ENCODE assay signal across 18 cellular contexts in genomic region chr16:50298591-50299507, GRCh38. TPM values are rescaled to one million over a fixed set of nuclear protein-coding genes. Genes with fewer than 3 reads are reported as not detected.
DNase-seq lines count a peak whose midpoint lies in the region; ATAC-seq and TF ChIP-seq lines count a peak whose summit lies in the region.
"Had no signal": no experiment of that assay in that cellular context is flagged by ENCODE, and none has a peak within 500 bp of the region (broad histone marks: within the 10 kb centered on the region; RNA-seq: fewer than 3 reads in every experiment).

No MANE protein-coding gene starts in this region.

- WGBS in aorta, 2 donors, result 89 to 91% methylated on average over 29 of the region's 29 CpGs

- peaks cover 4 to 7% of the 10 kb centered on the region in 2 donors for H3K4me1 Mint-ChIP-seq in effector memory CD8-positive, alpha-beta T cell (ENCODE audit: low read depth in 2 of 2)
- peaks cover 0 to 25% of the 10 kb centered on the region in 2 donors for H3K4me1 Mint-ChIP-seq in natural killer cell treated with Interleukin-12 subunit alpha and Interleukin-12 subunit beta and Interleukin-15 and Interleukin-18, amount 100 ng/mL, for 72 hours (ENCODE audit: low read depth in 2 of 2)
- H3K4me1 Mint-ChIP-seq in endothelial cell (ENCODE audit: unreplicated experiment), result no peaks in the 10 kb centered on the region

- H3K9me3 ChIP-seq in aorta (ENCODE audit: control insufficient read depth, low read length), result no peaks in the 10 kb centered on the region
- H3K9me3 ChIP-seq: adrenal gland, upper lobe of left lung had no signal

- no peaks in the 10 kb centered on the region for H3K27me3 Mint-ChIP-seq in effector memory CD8-positive, alpha-beta T cell
- H3K27me3 Mint-ChIP-seq in natural killer cell treated with Interleukin-12 subunit alpha and Interleukin-12 subunit beta and Interleukin-15 and Interleukin-18, amount 100 ng/mL, for 72 hours, result no peaks in the 10 kb centered on the region
- peaks cover 5% of the 10 kb centered on the region for H3K27me3 Mint-ChIP-seq in endothelial cell (ENCODE audit: unreplicated experiment)

- H3K27ac ChIP-seq in aorta (ENCODE audit: low read depth in 1 of 2, low read length in 2 of 2) (no peak overlapping the region), coronary artery (no peak overlapping the region)
- H3K27ac ChIP-seq: adrenal gland, GM23248, upper lobe of left lung had no signal

- no peaks in the 10 kb centered on the region for H3K9me3 Mint-ChIP-seq in effector memory CD8-positive, alpha-beta T cell
- no peaks in the 10 kb centered on the region for H3K9me3 Mint-ChIP-seq in natural killer cell treated with Interleukin-12 subunit alpha and Interleukin-12 subunit beta and Interleukin-15 and Interleukin-18, amount 100 ng/mL, for 72 hours
- H3K9me3 Mint-ChIP-seq in endothelial cell (ENCODE audit: unreplicated experiment), result no peaks in the 10 kb centered on the region

- TF ChIP-seq CTCF in coronary artery (IDR thresholded peaks at IDR 0.05) (no peak), endothelial cell (IDR thresholded peaks at IDR 0.05; ENCODE audit: unreplicated experiment) (no peak)

- H3K4me3 ChIP-seq in aorta (ENCODE audit: low read length in 2 of 2), result no peak overlapping the region
- no peak overlapping the region for H3K4me3 ChIP-seq in coronary artery
- H3K4me3 ChIP-seq: adrenal gland, GM23248, upper lobe of left lung had no signal

- H3K27me3 ChIP-seq in aorta (ENCODE audit: control insufficient read depth in 1 of 2, insufficient read depth in 2 of 2, low read length in 1 of 2), result no peaks in the 10 kb centered on the region
- H3K27me3 ChIP-seq: adrenal gland, upper lobe of left lung had no signal

- ATAC-seq in Right ventricle myocardium superior (ENCODE audit: poor library complexity), result no peak
- ATAC-seq in left cardiac atrium, result no peak
- no peak for ATAC-seq in effector memory CD8-positive, alpha-beta T cell (replicated peaks)
- no peak for ATAC-seq in natural killer cell treated with Interleukin-12 subunit alpha and Interleukin-12 subunit beta and Interleukin-15 and Interleukin-18, amount 100 ng/mL, for 72 hours
- no peak for ATAC-seq in aorta (ENCODE audit: low FRiP score)
- no peak for ATAC-seq in HG02973 (IDR thresholded peaks at IDR 0.05; ENCODE audit: unreplicated experiment)
- ATAC-seq: Panc1; stimulated activated naive CD8-positive, alpha-beta T cell treated with anti-CD3 and anti-CD28 coated beads, Interleukin-15, Interleukin-2, amounts not matched to agents 100 U/mL and 50 U/mL, for 24 hours had no signal

- DNase-seq in Right ventricle myocardium superior (peak; percentile 22), left cardiac atrium (no peak), aorta (peak; percentile 39 to 66), coronary artery (ENCODE audit: low spot score) (no peak), endothelial cell (ENCODE audit: low spot score) (no peak)
- DNase-seq in effector memory CD8-positive, alpha-beta T cell, result no peak
- DNase-seq in natural killer cell treated with Interleukin-12 subunit alpha and Interleukin-12 subunit beta and Interleukin-15 and Interleukin-18, amount 100 ng/mL, for 72 hours (ENCODE audit: low spot score), result peak; percentile 49
- DNase-seq: activated CD4-positive, alpha-beta T cell treated with anti-CD3 and anti-CD28 coated beads, Interleukin-2, amount 50 U/mL, for 1 hour; DND-41; GM23248; mesenchymal stem cell; NCI-H146; NCI-H226; stimulated activated naive CD8-positive, alpha-beta T cell treated with anti-CD3 and anti-CD28 coated beads, Interleukin-15, Interleukin-2, amounts not matched to agents 100 U/mL and 50 U/mL, for 24 hours had no signal

- H3K4me1 ChIP-seq in aorta (ENCODE audit: control insufficient read depth in 1 of 2, insufficient read depth in 2 of 2, low read length in 2 of 2), result no peaks in the 10 kb centered on the region
- H3K4me1 ChIP-seq: adrenal gland had no signal

- intact Hi-C loops in Right ventricle myocardium superior (cut with DNase I), result no loop called here
- intact Hi-C loops in left cardiac atrium (cut with DNase I), result no loop called here
- intact Hi-C loops in aorta (cut with DNase I), result no loop called here

- no peaks in the 10 kb centered on the region for H3K36me3 ChIP-seq in aorta (ENCODE audit: control insufficient read depth in 1 of 2, insufficient read depth in 2 of 2, low read length in 1 of 2)
- H3K36me3 ChIP-seq: adrenal gland had no signal

- no peak overlapping the region for H3K4me3 Mint-ChIP-seq in effector memory CD8-positive, alpha-beta T cell
- no peak overlapping the region for H3K4me3 Mint-ChIP-seq in natural killer cell treated with Interleukin-12 subunit alpha and Interleukin-12 subunit beta and Interleukin-15 and Interleukin-18, amount 100 ng/mL, for 72 hours
- H3K4me3 Mint-ChIP-seq in endothelial cell (ENCODE audit: unreplicated experiment), result no peak overlapping the region

- H3K27ac Mint-ChIP-seq in effector memory CD8-positive, alpha-beta T cell, result peak overlapping the region; percentile 72 to 80
- peak overlapping the region in 1 of 2 donors; percentile 69 for H3K27ac Mint-ChIP-seq in natural killer cell treated with Interleukin-12 subunit alpha and Interleukin-12 subunit beta and Interleukin-15 and Interleukin-18, amount 100 ng/mL, for 72 hours
- H3K27ac Mint-ChIP-seq in endothelial cell (ENCODE audit: unreplicated experiment), result no peak overlapping the region

- H3K36me3 Mint-ChIP-seq in effector memory CD8-positive, alpha-beta T cell (ENCODE audit: insufficient read depth), result peaks cover 75% of the 10 kb centered on the region
- H3K36me3 Mint-ChIP-seq in natural killer cell treated with Interleukin-12 subunit alpha and Interleukin-12 subunit beta and Interleukin-15 and Interleukin-18, amount 100 ng/mL, for 72 hours, result no peaks in the 10 kb centered on the region
- no peaks in the 10 kb centered on the region for H3K36me3 Mint-ChIP-seq in endothelial cell (ENCODE audit: low read depth, unreplicated experiment)

RNA-seq across cellular contexts. Expression of gene ADCY7, which starts 32.5 kb away (rescaled TPM):
- 9.3 TPM for total RNA-seq in Right ventricle myocardium superior
- 10 to 100 TPM; 14.3 to 23.7 TPM for total RNA-seq in left cardiac atrium
- 100 to 1,000 TPM; 135 to 186 TPM for total RNA-seq in natural killer cell treated with Interleukin-12 subunit alpha and Interleukin-12 subunit beta and Interleukin-15 and Interleukin-18, amount 100 ng/mL, for 72 hours
- total RNA-seq in aorta, result 10 to 100 TPM; 32.7 to 75.8 TPM
- 1 to 10 TPM; 4.0 to 7.8 TPM for polyA plus RNA-seq in aorta
- total RNA-seq in endothelial cell (ENCODE audit: unreplicated experiment), result 3.2 TPM

Comparison
In these comparisons a context has a peak if more than half of its experiments do, and no peak if none do; other contexts are left out.
1. DNase-seq: peak in Right ventricle myocardium superior (single experiment), natural killer cell treated with Interleukin-12 subunit alpha and Interleukin-12 subunit beta and Interleukin-15 and Interleukin-18, amount 100 ng/mL, for 72 hours (single experiment) and aorta (2 of 2); none in left cardiac atrium (single experiment), effector memory CD8-positive, alpha-beta T cell (0 of 3), coronary artery (single experiment) and endothelial cell (single experiment).